Comparison of ENCODE assay signal across 10 cellular contexts in the genomic region with DNA sequence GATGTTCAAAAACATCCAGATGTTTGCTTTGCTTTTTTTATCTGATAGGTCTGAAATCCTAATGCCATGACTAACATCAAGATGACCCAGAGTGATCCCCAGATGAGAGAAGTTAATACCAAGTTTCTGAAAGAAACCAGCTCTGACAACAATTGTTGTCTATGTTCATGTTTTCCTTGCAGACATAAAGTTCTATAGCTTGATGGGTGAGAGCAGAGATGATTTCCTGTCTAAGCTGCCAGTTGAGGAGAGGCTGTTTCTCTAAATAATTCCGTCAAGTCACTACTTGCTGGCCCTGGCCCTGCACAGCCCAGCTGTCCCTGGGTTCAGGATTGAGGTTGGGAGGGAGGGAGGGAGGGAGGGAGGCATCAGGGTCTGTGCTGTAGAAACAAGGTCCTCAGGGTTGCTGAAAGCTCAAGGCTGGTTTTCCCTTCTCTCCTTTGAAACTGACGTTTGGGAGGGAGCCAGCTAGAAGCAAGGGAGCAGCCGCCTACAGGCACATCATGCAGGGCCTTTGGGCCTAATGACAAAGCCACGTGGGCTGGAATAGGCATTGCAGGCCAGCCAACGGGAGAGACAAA. TPM values are rescaled to one million over a fixed set of nuclear protein-coding genes. Genes with fewer than 3 reads are reported as not detected.
DNase-seq lines count a peak whose midpoint lies in the region; ATAC-seq, FAIRE-seq and TF ChIP-seq lines count a peak whose summit lies in the region.
"Had no signal": no experiment of that assay in that cellular context is flagged by ENCODE, and none has a peak within 500 bp of the region (broad histone marks: within the 10 kb centered on the region; RNA-seq: fewer than 3 reads in every experiment).

No MANE protein-coding gene starts in this region.

- peak overlapping the region; percentile 99 for H3K4me2 ChIP-seq in osteoblast (ENCODE audit: insufficient read depth, low read length)

- H2AFZ ChIP-seq in osteoblast (ENCODE audit: low read length) = no peak overlapping the region

- no peaks in the 10 kb centered on the region for H3K9me3 ChIP-seq in RWPE2 (ENCODE audit: severe bottlenecking)
- H3K9me3 ChIP-seq in osteoblast (ENCODE audit: low read depth, low read length) = no peaks in the 10 kb centered on the region

- TF ChIP-seq CTCF in AG09309 (IDR thresholded peaks at IDR 0.05; ENCODE audit: control insufficient read depth, insufficient read depth, low read depth, low read length, missing control alignments) (peak; percentile 5), RWPE2 (IDR thresholded peaks at IDR 0.05; ENCODE audit: poor library complexity, severe bottlenecking) (no peak), fibroblast of mammary gland (conservative IDR thresholded peaks at IDR 0.05; ENCODE audit: control insufficient read depth, insufficient read depth, low read depth, low read length) (no peak), osteoblast (IDR thresholded peaks at IDR 0.05; ENCODE audit: extremely low read depth, low read depth, low read length) (no peak)

- no peak for FAIRE-seq in H54 (lab: Jason Lieb, UNC)
- FAIRE-seq: GM18507 had no signal

- H3K27me3 ChIP-seq in RWPE2 (ENCODE audit: insufficient read depth, poor library complexity, severe bottlenecking) = no peaks in the 10 kb centered on the region
- no peaks in the 10 kb centered on the region for H3K27me3 ChIP-seq in osteoblast (ENCODE audit: insufficient read depth, low read length)

- H3K36me3 ChIP-seq in RWPE2 (ENCODE audit: low read depth) = peaks cover 50% of the 10 kb centered on the region
- peaks cover 76% of the 10 kb centered on the region for H3K36me3 ChIP-seq in osteoblast (ENCODE audit: insufficient read depth, low read length)

- peaks cover 24% of the 10 kb centered on the region for H3K4me1 ChIP-seq in RWPE2 (ENCODE audit: insufficient read depth, poor library complexity, severe bottlenecking)
- peaks cover 78% of the 10 kb centered on the region for H3K4me1 ChIP-seq in osteoblast (ENCODE audit: insufficient read depth, low read length)

- no peak for ATAC-seq in RWPE2 (ENCODE audit: low read depth)

- no peak for TF ChIP-seq POLR2A in H54 (IDR thresholded peaks at IDR 0.05; ENCODE audit: low read depth, low read length)

- peaks cover 83% of the 10 kb centered on the region for H4K20me1 ChIP-seq in osteoblast (ENCODE audit: insufficient read depth, low read length)

- H3K4me3 ChIP-seq in AG09309 (ENCODE audit: control insufficient read depth, low read depth, low read length) (peak overlapping the region; percentile 95), RWPE2 (ENCODE audit: severe bottlenecking) (no peak overlapping the region), fibroblast of mammary gland (ENCODE audit: control insufficient read depth, low read depth, low read length) (peak overlapping the region; percentile 16), osteoblast (ENCODE audit: insufficient read depth, low read length) (peak overlapping the region; percentile 100)

- DNase-seq in AG09309 (ENCODE audit: low read depth) (no peak), RWPE2 (ENCODE audit: low spot score) (no peak), fibroblast of mammary gland (ENCODE audit: low read depth) (peak; percentile 70), osteoblast (ENCODE audit: insufficient read length, low spot score, missing footprints) (peak; percentile 37), OCI-M1 (lab: John Stamatoyannopoulos, UW) (no peak), H54 (ENCODE audit: insufficient read length, low spot score) (no peak), epidermal melanocyte (ENCODE audit: insufficient read length, low spot score) (no peak)
- DNase-seq in activated T-cell treated with anti-CD3 and anti-CD28 coated beads, Interleukin-2, amount 50 U/mL, for 1 hour = no peak
- DNase-seq: stimulated activated naive CD4-positive, alpha-beta T cell treated with Interleukin-2 at 50 U/mL for 16 hours had no signal

- peaks cover 91% of the 10 kb centered on the region for H3K79me2 ChIP-seq in osteoblast (ENCODE audit: insufficient read depth, low read length)

- H3K27ac ChIP-seq in RWPE2 (ENCODE audit: poor library complexity, severe bottlenecking) (peak overlapping the region; percentile 78), osteoblast (ENCODE audit: low read depth, low read length) (peak overlapping the region; percentile 99)

RNA-seq across cellular contexts. Expression of a gene that starts 3.9 kb away (rescaled TPM):
- total RNA-seq in osteoblast = 4,046 and 4,600 TPM in 2 replicates

Comparison
In these comparisons a context has a peak if more than half of its experiments do, and no peak if none do; other contexts are left out.
1. DNase-seq: peak in fibroblast of mammary gland (single experiment) and osteoblast (single experiment); none in AG09309 (single experiment), RWPE2 (single experiment), OCI-M1 (single experiment), activated T-cell treated with anti-CD3 and anti-CD28 coated beads, Interleukin-2, amount 50 U/mL, for 1 hour (single experiment), H54 (single experiment) and epidermal melanocyte (single experiment).